ENCODE assay signal across 14 cellular contexts in the genomic region with DNA sequence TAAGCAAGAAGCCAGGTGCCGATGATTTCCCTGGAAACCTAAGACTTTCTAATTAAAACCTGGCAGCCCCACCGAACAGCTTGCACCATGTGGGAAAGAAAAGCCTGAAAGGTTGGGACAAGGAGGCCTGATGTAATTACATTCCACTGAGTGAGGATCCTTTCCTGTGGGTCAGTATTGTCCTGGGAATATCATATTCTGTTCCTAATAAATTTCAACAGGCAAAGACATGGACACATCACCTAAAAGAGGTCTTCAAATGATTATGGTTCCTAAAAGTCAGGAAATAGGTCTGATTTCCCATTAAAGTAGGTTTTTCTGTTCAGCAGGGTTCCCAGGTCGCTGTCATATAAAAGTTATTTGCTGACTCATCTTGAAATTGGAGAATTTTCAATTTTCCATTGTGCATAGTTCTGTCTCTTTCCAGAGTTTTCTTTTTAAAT. TPM values are rescaled to one million over a fixed set of nuclear protein-coding genes. Genes with fewer than 3 reads are reported as not detected.
DNase-seq lines count a peak whose midpoint lies in the region; ATAC-seq and TF ChIP-seq lines count a peak whose summit lies in the region.
"Had no signal": no experiment of that assay in that cellular context is flagged by ENCODE, and none has a peak within 500 bp of the region (broad histone marks: within the 10 kb centered on the region; RNA-seq: fewer than 3 reads in every experiment).

No MANE protein-coding gene starts in this region.

- H3K27me3 ChIP-seq in PC-3 (ENCODE audit: low read length): no peaks in the 10 kb centered on the region
- no peaks in the 10 kb centered on the region for H3K27me3 ChIP-seq in esophagus muscularis mucosa
- H3K27me3 ChIP-seq in osteoblast (ENCODE audit: insufficient read depth, low read length): no peaks in the 10 kb centered on the region
- H3K27me3 ChIP-seq: stomach had no signal

- CTCF ChIA-PET in PC-3 (lab: Charles Lee): no interaction called here

- 48% methylated on average over 3 of the region's 3 CpGs for WGBS in esophagus muscularis mucosa

- peaks cover 9% of the 10 kb centered on the region for H3K4me1 Mint-ChIP-seq in mesothelial cell of epicardium
- H3K4me1 Mint-ChIP-seq: CD14-positive monocyte had no signal

- TF ChIP-seq CTCF in PC-3 (conservative IDR thresholded peaks at IDR 0.05; ENCODE audit: low read depth, low read length) (no peak), esophagus muscularis mucosa (IDR thresholded peaks at IDR 0.05) (no peak), osteoblast (IDR thresholded peaks at IDR 0.05; ENCODE audit: extremely low read depth, low read depth, low read length) (no peak), mesothelial cell of epicardium (IDR thresholded peaks at IDR 0.05; ENCODE audit: unreplicated experiment) (no peak)

- ATAC-seq in PC-3: peak; percentile 67
- ATAC-seq in GM19452 (IDR thresholded peaks at IDR 0.05; ENCODE audit: unreplicated experiment): no peak
- ATAC-seq: Panc1 had no signal

- no peaks in the 10 kb centered on the region for H3K9me3 Mint-ChIP-seq in mesothelial cell of epicardium
- H3K9me3 Mint-ChIP-seq: CD14-positive monocyte; T-helper 1 cell treated with Interleukin-12 subunit alpha and Interleukin-12 subunit beta and Interleukin-4 antibody, amounts not matched to agents 30 μg/mL and 1 μg/mL, for 36 hours had no signal

- H3K9me3 ChIP-seq in PC-3 (ENCODE audit: low read length) (no peaks in the 10 kb centered on the region), esophagus muscularis mucosa (no peaks in the 10 kb centered on the region), osteoblast (ENCODE audit: low read depth, low read length) (no peaks in the 10 kb centered on the region)
- H3K9me3 ChIP-seq: stomach had no signal

- H4K20me1 ChIP-seq in PC-3 (ENCODE audit: low read length) (no peaks in the 10 kb centered on the region), osteoblast (ENCODE audit: insufficient read depth, low read length) (no peaks in the 10 kb centered on the region)

- no peaks in the 10 kb centered on the region for H3K9me2 ChIP-seq in PC-3 (replicated peaks; ENCODE audit: low read length)

- no TSS peak for BruUV-seq in PC-3 (replicated peaks; lab: Mats Ljungman, UMichigan)

- no peak for TF ChIP-seq EP300 in esophagus muscularis mucosa (IDR thresholded peaks at IDR 0.05)

- peak overlapping the region; percentile 23 for H2AFZ ChIP-seq in PC-3 (ENCODE audit: low read length)
- no peak overlapping the region for H2AFZ ChIP-seq in osteoblast (ENCODE audit: low read length)

- H3F3A ChIP-seq in PC-3 (ENCODE audit: low read length, unreplicated experiment): no peaks in the 10 kb centered on the region

- no peak overlapping the region for H3K4me3 Mint-ChIP-seq in mesothelial cell of epicardium
- H3K4me3 Mint-ChIP-seq: CD14-positive monocyte; T-helper 1 cell treated with Interleukin-12 subunit alpha and Interleukin-12 subunit beta and Interleukin-4 antibody, amounts not matched to agents 30 μg/mL and 1 μg/mL, for 36 hours had no signal

- H3K27ac Mint-ChIP-seq in mesothelial cell of epicardium: no peak overlapping the region
- H3K27ac Mint-ChIP-seq: CD14-positive monocyte; T-helper 1 cell treated with Interleukin-12 subunit alpha and Interleukin-12 subunit beta and Interleukin-4 antibody, amounts not matched to agents 30 μg/mL and 1 μg/mL, for 36 hours had no signal

- no peaks in the 10 kb centered on the region for H3K36me3 Mint-ChIP-seq in mesothelial cell of epicardium
- H3K36me3 Mint-ChIP-seq: CD14-positive monocyte had no signal

- H3K4me3 ChIP-seq in PC-3 (ENCODE audit: low read length) (no peak overlapping the region), esophagus muscularis mucosa (no peak overlapping the region), osteoblast (ENCODE audit: insufficient read depth, low read length) (no peak overlapping the region)
- H3K4me3 ChIP-seq: stomach had no signal

- H3K27ac ChIP-seq in PC-3 (ENCODE audit: low read length): peak overlapping the region; percentile 34
- H3K27ac ChIP-seq in esophagus muscularis mucosa (replicated peaks in 1 of 4): peak overlapping the region; percentile 15 to 49 (median 39)
- H3K27ac ChIP-seq in osteoblast (ENCODE audit: low read depth, low read length): peak overlapping the region; percentile 85
- H3K27ac ChIP-seq: epithelial cell of prostate had no signal

- no peaks in the 10 kb centered on the region for H3K27me3 Mint-ChIP-seq in mesothelial cell of epicardium (ENCODE audit: low read depth)

- POLR2A ChIA-PET in PC-3 (lab: Charles Lee; ENCODE audit: unreplicated experiment): no interaction called here

- H3K9ac ChIP-seq in PC-3 (ENCODE audit: low read length): no peak overlapping the region

- H3K4me1 ChIP-seq in PC-3 (ENCODE audit: insufficient read depth, low read length) (peaks cover 12% of the 10 kb centered on the region), esophagus muscularis mucosa (peaks cover 8 to 43% (median 27%) of the 10 kb centered on the region in 4 donors), osteoblast (ENCODE audit: insufficient read depth, low read length) (peaks cover 49% of the 10 kb centered on the region)

- H3K36me3 ChIP-seq in PC-3 (ENCODE audit: low read depth, low read length): no peaks in the 10 kb centered on the region
- H3K36me3 ChIP-seq in esophagus muscularis mucosa: no peaks in the 10 kb centered on the region
- H3K36me3 ChIP-seq in osteoblast (ENCODE audit: insufficient read depth, low read length): no peaks in the 10 kb centered on the region
- H3K36me3 ChIP-seq: stomach had no signal

- no peak for TF ChIP-seq POLR2A in esophagus muscularis mucosa (IDR thresholded peaks at IDR 0.05; ENCODE audit: low read depth)

- intact Hi-C loops in PC-3 (cut with micrococcal nuclease): no loop called here
- intact Hi-C loops in esophagus muscularis mucosa (cut with DNase I): no loop called here

- H3K79me2 ChIP-seq in PC-3 (ENCODE audit: low read length): no peaks in the 10 kb centered on the region
- H3K79me2 ChIP-seq in osteoblast (ENCODE audit: insufficient read depth, low read length): no peaks in the 10 kb centered on the region

- DNase-seq in EL: peak; percentile 61
- DNase-seq in PC-3: peak; percentile 57
- DNase-seq in esophagus muscularis mucosa (ENCODE audit: extremely low spot score): no peak
- DNase-seq in osteoblast (ENCODE audit: insufficient read length, low spot score, missing footprints): peak; percentile 44
- DNase-seq in NCI-H748 (lab: John Stamatoyannopoulos, UW; ENCODE audit: unreplicated experiment): no peak
- DNase-seq in NCI-H2107 treated with DMSO at 0.1 percent for 48 hours (lab: John Stamatoyannopoulos, UW; ENCODE audit: unreplicated experiment): no peak
- DNase-seq in mesothelial cell of epicardium (ENCODE audit: low spot score in 2 of 2, unreplicated experiment in 2 of 2): no peak
- DNase-seq: retina, stomach had no signal

- H3K4me2 ChIP-seq in PC-3 (ENCODE audit: low read length) (peak overlapping the region; percentile 19; the same call in 1 of the 2 replicates), osteoblast (ENCODE audit: insufficient read depth, low read length) (peak overlapping the region; percentile 18)

RNA-seq across cellular contexts. Expression of a gene that starts 58.5 kb away (rescaled TPM):
- 76.9 and 85.2 TPM in 2 replicates for total RNA-seq in PC-3 (2014; rRNA removed)
- 100 to 1,000 TPM in 1 of 4 donors, 10 to 100 TPM in 3; 82.0 to 121 (median 92.8) TPM for total RNA-seq in esophagus muscularis mucosa
- total RNA-seq in osteoblast: 43.6 and 49.2 TPM in 2 replicates
- total RNA-seq in mesothelial cell of epicardium: 78.7 to 81.2 TPM (median 79.7 TPM) in 3 replicates

Comparison
In these comparisons a context has a peak if more than half of its experiments do, and no peak if none do; other contexts are left out.
1. DNase-seq: peak in EL (single experiment), PC-3 (single experiment) and osteoblast (single experiment); none in esophagus muscularis mucosa (single experiment), NCI-H748 (single experiment), NCI-H2107 treated with DMSO at 0.1 percent for 48 hours (single experiment) and mesothelial cell of epicardium (0 of 2).
2. H3K27ac ChIP-seq: peak in every context shown above with its lines; median percentile 85 in osteoblast; 39 in esophagus muscularis mucosa; 34 in PC-3.